21 cellular contexts compared by ENCODE assay signal in genomic region chr20:53517146-53517545, GRCh38.
DNase-seq lines count a peak whose midpoint lies in the region; ATAC-seq and TF ChIP-seq lines count a peak whose summit lies in the region.
"Had no signal": no experiment of that assay in that cellular context is flagged by ENCODE, and none has a peak within 500 bp of the region (broad histone marks: within the 10 kb centered on the region; RNA-seq: fewer than 3 reads in every experiment).

No MANE protein-coding gene starts in this region.

- intact Hi-C loops in stomach (cut with DNase I; ENCODE audit: low total_unique reads): no loop called here

- H3K4me3 ChIP-seq in RWPE2 (ENCODE audit: severe bottlenecking): no peak overlapping the region
- H3K4me3 ChIP-seq in stomach: no peak overlapping the region
- H3K4me3 ChIP-seq: ascending aorta, Peyer's patch, smooth muscle cell, vagina had no signal

- H3K4me1 ChIP-seq in RWPE2 (ENCODE audit: insufficient read depth, poor library complexity, severe bottlenecking) (no peaks in the 10 kb centered on the region), stomach (no peaks in the 10 kb centered on the region)
- H3K4me1 ChIP-seq: ascending aorta, Peyer's patch, vagina had no signal

- H3K9me3 ChIP-seq in RWPE2 (ENCODE audit: severe bottlenecking) (no peaks in the 10 kb centered on the region), stomach (no peaks in the 10 kb centered on the region)
- H3K9me3 ChIP-seq: ascending aorta, Peyer's patch, vagina had no signal

- no peaks in the 10 kb centered on the region for H3K27me3 ChIP-seq in RWPE2 (ENCODE audit: insufficient read depth, poor library complexity, severe bottlenecking)
- H3K27me3 ChIP-seq in stomach: no peaks in the 10 kb centered on the region
- H3K27me3 ChIP-seq: ascending aorta, Peyer's patch, vagina had no signal

- peak; percentile 13; the same call in 1 of the 3 replicates for ATAC-seq in RWPE2 (ENCODE audit: low read depth)
- ATAC-seq in left lobe of liver: peak; percentile 18
- ATAC-seq: natural killer cell had no signal

- no peak for TF ChIP-seq POLR2A in stomach (IDR thresholded peaks at IDR 0.05)

- no peak for TF ChIP-seq EP300 in stomach (IDR thresholded peaks at IDR 0.05)

- H3K27ac ChIP-seq in RWPE2 (ENCODE audit: poor library complexity, severe bottlenecking): no peak overlapping the region
- no peak overlapping the region for H3K27ac ChIP-seq in stomach
- H3K27ac ChIP-seq: ascending aorta, Peyer's patch, vagina had no signal

- H3K36me3 ChIP-seq in RWPE2 (ENCODE audit: low read depth) (no peaks in the 10 kb centered on the region), stomach (no peaks in the 10 kb centered on the region)
- H3K36me3 ChIP-seq: ascending aorta, Peyer's patch, vagina had no signal

- WGBS in stomach, 5 donors: 35 to 74% (median 53%) methylated on average over 12 to 13 of the region's 13 CpGs

- TF ChIP-seq CTCF in RWPE2 (IDR thresholded peaks at IDR 0.05; ENCODE audit: poor library complexity, severe bottlenecking) (no peak), stomach (IDR thresholded peaks at IDR 0.05) (no peak)

- DNase-seq in DMS114 treated with DMSO at 0.1 percent for 48 hours (lab: John Stamatoyannopoulos, UW; ENCODE audit: unreplicated experiment) (peak; percentile 68), M059J (ENCODE audit: low read depth) (peak; percentile 48), RWPE2 (ENCODE audit: low spot score) (peak; percentile 81), left lobe of liver (ENCODE audit: low spot score) (no peak), stomach (no peak), retina (no peak), COR-L47 (lab: John Stamatoyannopoulos, UW) (no peak)
- DNase-seq in stimulated activated naive CD4-positive, alpha-beta T cell (lab: John Stamatoyannopoulos, UW): no peak
- DNase-seq: activated CD4-positive, alpha-beta T cell treated with anti-CD3 and anti-CD28 coated beads, Interleukin-2, amount 50 U/mL, for 1 hour; activated naive CD4-positive, alpha-beta T cell treated with anti-CD3 and anti-CD28 coated beads, Interleukin-2, amount 10 ng/mL, durations not matched to agents 7 days and 5 days; activated T-cell treated with anti-CD3 and anti-CD28 coated beads, Interleukin-2, amount 50 U/mL, for 1 hour; endodermal cell; immature natural killer cell; natural killer cell; NCI-H1694 treated with DMSO at 0.1 percent for 48 hours; NCI-H524 treated with DMSO at 0.1 percent for 48 hours; stimulated activated CD8-positive, alpha-beta memory T cell treated with anti-CD3 and anti-CD28 coated beads, Interleukin-4, amount 100 ng/mL, for 48 hours had no signal

Comparison
In these comparisons a context has a peak if more than half of its experiments do, and no peak if none do; other contexts are left out.
1. DNase-seq: peak in DMS114 treated with DMSO at 0.1 percent for 48 hours (single experiment), M059J (single experiment) and RWPE2 (single experiment); none in left lobe of liver (single experiment), stimulated activated naive CD4-positive, alpha-beta T cell (0 of 6), stomach (single experiment), retina (single experiment) and COR-L47 (single experiment).